Comparison of ENCODE assay signal across 25 cellular contexts in the genomic region with DNA sequence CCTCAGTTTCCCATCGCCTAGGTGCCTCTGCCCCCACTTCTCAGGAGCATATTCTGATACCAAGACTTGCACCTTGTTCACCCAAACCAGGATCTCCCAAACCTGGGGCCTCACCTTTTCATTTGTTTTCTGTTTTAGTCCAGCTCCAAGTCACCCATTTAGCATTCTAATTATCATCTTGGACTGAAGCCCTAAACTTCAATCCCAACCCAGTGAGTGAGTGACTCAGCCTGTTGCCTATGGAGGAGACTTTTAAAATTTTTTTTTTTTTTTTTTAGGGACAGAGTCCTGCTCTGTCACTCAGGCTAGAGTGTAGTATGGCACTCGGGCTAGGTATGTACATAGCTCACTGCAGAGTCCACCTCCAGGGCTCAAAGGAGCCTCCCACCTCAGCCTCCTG.
"Had no signal": no experiment of that assay in that cellular context is flagged by ENCODE, and none has a peak within 500 bp of the region (broad histone marks: within the 10 kb centered on the region; RNA-seq: fewer than 3 reads in every experiment).

No MANE protein-coding gene starts in this region.

- ATAC-seq: effector memory CD8-positive, alpha-beta T cell; gastroesophageal sphincter; left lobe of liver; mucosa of descending colon; naive thymus-derived CD8-positive, alpha-beta T cell; psoas muscle; sciatic nerve; stimulated activated naive B cell treated with anti-CD40 and anti-IgM and Interleukin-4, amounts not matched to agents 10 μg/mL and 1 μg/mL and 100 μg/mL, for 72 hours; stimulated activated naive CD8-positive, alpha-beta T cell treated with anti-CD3 and anti-CD28 coated beads, Interleukin-15, amount 100 ng/mL, for 72 hours had no signal

- H3K4me1 Mint-ChIP-seq: naive thymus-derived CD8-positive, alpha-beta T cell; stimulated activated naive B cell treated with anti-CD40 and anti-IgM and Interleukin-4, amounts not matched to agents 10 μg/mL and 1 μg/mL and 100 μg/mL, for 72 hours; stimulated activated naive CD8-positive, alpha-beta T cell treated with anti-CD3 and anti-CD28 coated beads, Interleukin-15, amount 100 ng/mL, for 72 hours had no signal

- H3K36me3 Mint-ChIP-seq: naive thymus-derived CD8-positive, alpha-beta T cell; stimulated activated naive B cell treated with anti-CD40 and anti-IgM and Interleukin-4, amounts not matched to agents 10 μg/mL and 1 μg/mL and 100 μg/mL, for 72 hours had no signal

- H3K9me3 Mint-ChIP-seq: dendritic cell treated with granulocyte-macrophage colony-stimulating factor and Interleukin-4, amounts not matched to agents 40 ng/mL and 50 ng/mL, for 4 days; effector memory CD8-positive, alpha-beta T cell had no signal

- H3K4me3 Mint-ChIP-seq: dendritic cell treated with granulocyte-macrophage colony-stimulating factor and Interleukin-4, amounts not matched to agents 40 ng/mL and 50 ng/mL, for 4 days; effector memory CD8-positive, alpha-beta T cell; naive thymus-derived CD8-positive, alpha-beta T cell; stimulated activated naive B cell treated with anti-CD40 and anti-IgM and Interleukin-4, amounts not matched to agents 10 μg/mL and 1 μg/mL and 100 μg/mL, for 72 hours; stimulated activated naive CD8-positive, alpha-beta T cell treated with anti-CD3 and anti-CD28 coated beads, Interleukin-15, amount 100 ng/mL, for 72 hours had no signal

- DNase-seq: effector memory CD8-positive, alpha-beta T cell; foreskin fibroblast; glutamatergic neuron; islet precursor cell; mammary epithelial cell; mucosa of descending colon; naive thymus-derived CD8-positive, alpha-beta T cell; psoas muscle; retina; spleen; stimulated activated CD4-positive, alpha-beta T cell treated with anti-CD3 and anti-CD28 coated beads, Interleukin-15, amount 100 ng/mL, for 24 hours; stimulated activated CD4-positive, alpha-beta T cell treated with anti-CD3 and anti-CD28 coated beads, Interleukin-1b, Interleukin-23, amount 100 ng/mL, for 48 hours; stimulated activated CD4-positive, alpha-beta T cell treated with anti-CD3 and anti-CD28 coated beads, Interleukin-4, amount 100 ng/mL, for 4 hours; stimulated activated naive B cell treated with anti-CD40 and anti-IgM and Interleukin-4, amounts not matched to agents 10 μg/mL and 1 μg/mL and 100 μg/mL, for 72 hours; stimulated activated naive CD8-positive, alpha-beta T cell treated with anti-CD3 and anti-CD28 coated beads, Interleukin-15, amount 100 ng/mL, for 72 hours; substantia nigra; transverse colon had no signal

- H3K27me3 Mint-ChIP-seq: dendritic cell treated with granulocyte-macrophage colony-stimulating factor and Interleukin-4, amounts not matched to agents 40 ng/mL and 50 ng/mL, for 4 days; effector memory CD8-positive, alpha-beta T cell had no signal

- H3K27ac ChIP-seq: epithelial cell of prostate, esophagus muscularis mucosa, gastroesophageal sphincter, neutrophil, psoas muscle, spleen, thoracic aorta, transverse colon had no signal

- H3K27ac Mint-ChIP-seq: dendritic cell treated with granulocyte-macrophage colony-stimulating factor and Interleukin-4, amounts not matched to agents 40 ng/mL and 50 ng/mL, for 4 days; effector memory CD8-positive, alpha-beta T cell; naive thymus-derived CD8-positive, alpha-beta T cell; stimulated activated naive B cell treated with anti-CD40 and anti-IgM and Interleukin-4, amounts not matched to agents 10 μg/mL and 1 μg/mL and 100 μg/mL, for 72 hours; stimulated activated naive CD8-positive, alpha-beta T cell treated with anti-CD3 and anti-CD28 coated beads, Interleukin-15, amount 100 ng/mL, for 72 hours had no signal
